Comparison of ENCODE assay signal across 9 cellular contexts in genomic region chr14:22071001-22071400, GRCh38.
DNase-seq lines count a peak whose midpoint lies in the region; ATAC-seq and TF ChIP-seq lines count a peak whose summit lies in the region.
"Had no signal": no experiment of that assay in that cellular context is flagged by ENCODE, and none has a peak within 500 bp of the region (broad histone marks: within the 10 kb centered on the region; RNA-seq: fewer than 3 reads in every experiment).

No MANE protein-coding gene starts in this region.

- ATAC-seq in GM19043 (IDR thresholded peaks at IDR 0.05; ENCODE audit: low read depth, unreplicated experiment) (peak; percentile 94), HG03108 (IDR thresholded peaks at IDR 0.05; ENCODE audit: unreplicated experiment) (peak; percentile 97)

- H3K27me3 ChIP-seq in A673 (replicated peaks; ENCODE audit: insufficient read depth, low read depth, low read length, poor library complexity) (peaks cover 4% of the 10 kb centered on the region), neutrophil (peaks cover 7% of the 10 kb centered on the region), prostate gland (replicated peaks; ENCODE audit: insufficient read depth) (no peaks in the 10 kb centered on the region)
- H3K27me3 ChIP-seq: upper lobe of left lung had no signal

- peaks cover 12% of the 10 kb centered on the region for H3K4me1 ChIP-seq in A673 (ENCODE audit: insufficient read depth, low read length, poor library complexity, severe bottlenecking)
- peaks cover 18 to 24% of the 10 kb centered on the region in 2 experiments for H3K4me1 ChIP-seq in neutrophil (ENCODE audit: control insufficient read depth in 1 of 2, insufficient read depth in 1 of 2, low read depth in 1 of 2, low read length in 1 of 2)
- no peaks in the 10 kb centered on the region for H3K4me1 ChIP-seq in prostate gland (replicated peaks)

- H3K36me3 ChIP-seq in A673 (ENCODE audit: insufficient read depth, low read length, poor library complexity, severe bottlenecking): no peaks in the 10 kb centered on the region
- no peaks in the 10 kb centered on the region for H3K36me3 ChIP-seq in neutrophil
- no peaks in the 10 kb centered on the region for H3K36me3 ChIP-seq in prostate gland
- H3K36me3 ChIP-seq: upper lobe of left lung had no signal

- WGBS in prostate gland: 84% methylated on average over 13 of the region's 13 CpGs

- TF ChIP-seq POLR2A in prostate gland (IDR thresholded peaks at IDR 0.05): no peak

- BruUV-seq in A673 (replicated peaks; lab: Mats Ljungman, UMichigan): no TSS peak

- DNase-seq in A673 (ENCODE audit: low spot score) (peak; percentile 57), T-helper 9 cell (peak; percentile 33), globus pallidus (ENCODE audit: low spot score) (no peak), NCI-H1092 (lab: John Stamatoyannopoulos, UW) (no peak), prostate gland (ENCODE audit: low spot score) (no peak)

- POLR2A ChIA-PET in A673 (lab: Charles Lee; ENCODE audit: low non-redundant PET): interaction anchor here (0.7 kb wide), 1 partner anchor 298 kb away, joined by 4 read pairs; no protein-coding TSS in a partner anchor

- H3K4me3 ChIP-seq in A673 (ENCODE audit: low read depth, low read length, poor library complexity, severe bottlenecking) (peak overlapping the region; percentile 33), neutrophil (ENCODE audit: low read depth in 1 of 2, low read length in 1 of 2) (peak overlapping the region; percentile 23 to 30), prostate gland (no peak overlapping the region)

- no peak overlapping the region for H3K27ac ChIP-seq in A673 (ENCODE audit: low read depth, low read length, poor library complexity, severe bottlenecking)
- no peak overlapping the region for H3K27ac ChIP-seq in neutrophil
- H3K27ac ChIP-seq in prostate gland: no peak overlapping the region

- TF ChIP-seq CTCF in A673 (conservative IDR thresholded peaks at IDR 0.05; ENCODE audit: low read depth, low read length): no peak
- TF ChIP-seq CTCF in neutrophil (IDR thresholded peaks at IDR 0.05): no peak
- TF ChIP-seq CTCF in prostate gland (IDR thresholded peaks at IDR 0.05): no peak

- intact Hi-C loops in A673 (cut with micrococcal nuclease; ENCODE audit: unreplicated experiment) (no loop called here), prostate gland (cut with DNase I) (no loop called here)

- CTCF ChIA-PET in A673 (lab: Charles Lee): interaction anchor here (0.6 to 1.1 kb wide), 2 partner anchors 13 to 154 kb away, joined by 3 to 4 read pairs; no protein-coding TSS in a partner anchor

- H3K9me3 ChIP-seq in A673 (ENCODE audit: low read depth, low read length, poor library complexity, severe bottlenecking) (no peaks in the 10 kb centered on the region), neutrophil (peaks cover 4% of the 10 kb centered on the region), prostate gland (no peaks in the 10 kb centered on the region)
- H3K9me3 ChIP-seq: upper lobe of left lung had no signal

Comparison
In these comparisons a context has a peak if more than half of its experiments do, and no peak if none do; other contexts are left out.
1. DNase-seq: peak in A673 (single experiment) and T-helper 9 cell (single experiment); none in globus pallidus (single experiment), NCI-H1092 (single experiment) and prostate gland (single experiment).
2. H3K4me3 ChIP-seq: peak in A673 (single experiment) and neutrophil (2 of 2); none in prostate gland (0 of 2).